In the genomic region with DNA sequence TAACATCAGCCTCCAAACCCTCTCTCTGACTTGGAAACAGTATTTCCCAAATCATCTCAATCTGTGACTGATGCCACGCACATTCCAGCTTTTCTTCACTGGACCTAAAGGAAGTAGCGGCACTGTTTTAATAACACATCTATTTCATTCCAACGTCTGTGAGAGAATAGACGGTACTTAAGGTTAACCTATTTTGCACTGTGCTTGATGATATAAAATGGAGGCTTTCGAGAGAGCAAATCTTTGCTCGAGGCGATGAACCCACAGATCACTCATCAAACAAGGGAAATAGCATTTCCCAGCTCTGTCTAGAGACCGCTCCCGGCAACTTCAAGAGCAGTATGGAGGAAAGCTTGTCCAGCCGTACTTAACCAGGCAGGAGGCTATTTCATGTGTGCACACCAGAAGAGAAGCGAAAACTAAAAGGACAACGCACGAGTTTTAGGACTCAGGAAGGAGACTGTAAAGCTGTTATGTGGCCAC, we compare ENCODE assay signal across 8 cellular contexts. TPM values are rescaled to one million over a fixed set of nuclear protein-coding genes. Genes with fewer than 3 reads are reported as not detected.
DNase-seq lines count a peak whose midpoint lies in the region; ATAC-seq, FAIRE-seq and TF ChIP-seq lines count a peak whose summit lies in the region.

No MANE protein-coding gene starts in this region.

- H3K9me3 ChIP-seq in cardiac muscle cell (ENCODE audit: low read depth) (no peaks in the 10 kb centered on the region), muscle layer of colon (ENCODE audit: low read length) (no peaks in the 10 kb centered on the region)

- intact Hi-C loops in cardiac septum (cut with DNase I), result loop anchor here (2.0 kb wide), 1 partner anchor 265 kb away; no protein-coding TSS in a partner anchor
- intact Hi-C loops in dorsolateral prefrontal cortex (cut with DNase I), result loop anchor here (1.0 to 10.0 kb wide), 7 partner anchors 40 to 617 kb away; a partner anchor contains a TSS

- H3K4me1 ChIP-seq in cardiac muscle cell (ENCODE audit: low read depth) (peaks cover 24% of the 10 kb centered on the region), muscle layer of colon (ENCODE audit: insufficient read depth, low read length) (peaks cover 30% of the 10 kb centered on the region)

- peak overlapping the region; percentile 97 for H3K4me3 ChIP-seq in cardiac muscle cell
- peak overlapping the region; percentile 57 to 97 (median 88) for H3K4me3 ChIP-seq in dorsolateral prefrontal cortex
- H3K4me3 ChIP-seq in muscle layer of colon (ENCODE audit: low read depth in 1 of 2, low read length in 2 of 2), result peak overlapping the region; percentile 47 to 78

- no peak for ATAC-seq in HG03457 (IDR thresholded peaks at IDR 0.05; ENCODE audit: unreplicated experiment)

- no peak for FAIRE-seq in RCC 7860 (lab: Jason Lieb, UNC)

- no peak for TF ChIP-seq CTCF in cardiac muscle cell (IDR thresholded peaks at IDR 0.05; ENCODE audit: low read depth, low read length)
- peak in 6 of 56 donors; percentile 9 to 17 (median 13) for TF ChIP-seq CTCF in dorsolateral prefrontal cortex (IDR thresholded peaks at IDR 0.05 in 54 of 56, conservative IDR thresholded peaks at IDR 0.05 in 2 of 56; ENCODE audit: low read depth in 1 of 56, partially characterized antibody in 56 of 56)

- DNase-seq in cardiac muscle cell (ENCODE audit: low read depth in 1 of 2, low spot score in 1 of 2) (peak; percentile 35 to 62), cardiac septum (ENCODE audit: low spot score) (no peak), RKO (ENCODE audit: low spot score) (peak; percentile 70), dorsolateral prefrontal cortex (peak in 2 of 10 donors; percentile 38 to 48), RCC 7860 (ENCODE audit: low spot score) (no peak), GM03348 (ENCODE audit: low spot score) (no peak)

- H3K9ac ChIP-seq in muscle layer of colon (ENCODE audit: low read length), result peak overlapping the region; percentile 65

- H3K36me3 ChIP-seq in cardiac muscle cell (no peaks in the 10 kb centered on the region), muscle layer of colon (ENCODE audit: insufficient read depth, low read length) (no peaks in the 10 kb centered on the region)

- no peaks in the 10 kb centered on the region for H3K27me3 ChIP-seq in cardiac muscle cell
- no peaks in the 10 kb centered on the region for H3K27me3 ChIP-seq in dorsolateral prefrontal cortex
- no peaks in the 10 kb centered on the region for H3K27me3 ChIP-seq in muscle layer of colon (ENCODE audit: control insufficient read depth in 1 of 2, insufficient read depth in 2 of 2, low read length in 2 of 2)

- H3K27ac ChIP-seq in cardiac muscle cell (peak overlapping the region; percentile 59), dorsolateral prefrontal cortex (peak overlapping the region; percentile 39 to 100 (median 85)), muscle layer of colon (ENCODE audit: low read depth, low read length) (peak overlapping the region; percentile 59)

RNA-seq across cellular contexts. Expression of a gene that starts 2.9 kb away (rescaled TPM):
- total RNA-seq in cardiac muscle cell, result 14.7 and 16.3 TPM in 2 replicates
- polyA plus RNA-seq in cardiac muscle cell, result 19.2 and 21.3 TPM in 2 replicates
- total RNA-seq in cardiac septum, result 24.1 TPM
- 100 to 1,000 TPM in 1 of 120 experiments, 10 to 100 TPM in 119; 53.7 to 110 (median 72.5) TPM for total RNA-seq in dorsolateral prefrontal cortex

Comparison
In these comparisons a context has a peak if more than half of its experiments do, and no peak if none do; other contexts are left out.
1. DNase-seq: peak in cardiac muscle cell (2 of 2) and RKO (single experiment); none in cardiac septum (single experiment), RCC 7860 (single experiment) and GM03348 (single experiment).
2. Peak in every context shown above with its lines, with median percentiles within 50 percentile points of each other: H3K27ac ChIP-seq and H3K4me3 ChIP-seq.